Comparison of ENCODE assay signal across 20 cellular contexts in the genomic region with DNA sequence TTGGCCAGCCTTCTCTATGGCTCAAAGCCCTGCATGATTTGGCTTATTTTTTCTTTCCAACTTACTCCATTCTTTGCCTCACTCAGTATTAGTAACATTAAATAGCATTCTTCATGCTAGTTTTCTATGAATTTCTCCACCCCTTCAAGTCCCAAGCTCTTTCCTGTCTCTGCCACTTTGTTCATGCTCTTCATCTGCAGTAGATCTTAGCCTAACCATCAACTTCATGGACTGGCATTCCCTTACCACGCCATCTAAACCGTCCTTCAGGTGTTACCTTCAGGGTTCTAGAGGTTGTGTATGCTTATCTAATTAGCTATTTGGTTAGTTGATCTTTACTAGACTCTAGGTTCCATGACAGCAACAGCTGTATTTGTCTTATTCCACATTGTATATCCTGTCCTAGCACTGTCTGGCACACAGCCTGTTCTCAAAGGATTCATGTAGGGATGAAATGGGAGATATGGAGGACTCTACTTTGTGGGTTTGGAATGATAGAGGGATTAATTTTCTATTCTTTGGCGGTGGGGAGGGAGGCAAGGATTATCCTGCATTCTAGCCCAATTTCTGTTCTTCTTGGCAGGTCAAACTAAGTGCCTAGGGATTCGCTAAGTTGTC. TPM values are rescaled to one million over a fixed set of nuclear protein-coding genes. Genes with fewer than 3 reads are reported as not detected.
DNase-seq lines count a peak whose midpoint lies in the region; ATAC-seq and TF ChIP-seq lines count a peak whose summit lies in the region.
"Had no signal": no experiment of that assay in that cellular context is flagged by ENCODE, and none has a peak within 500 bp of the region (broad histone marks: within the 10 kb centered on the region; RNA-seq: fewer than 3 reads in every experiment).

No MANE protein-coding gene starts in this region.

- H3K27ac Mint-ChIP-seq in mesothelial cell of epicardium = peak overlapping the region; percentile 1
- H3K27ac Mint-ChIP-seq: B cell had no signal

- ATAC-seq in left ventricle myocardium superior (peak; percentile 26), HG02981 (IDR thresholded peaks at IDR 0.05; ENCODE audit: unreplicated experiment) (no peak), HG03280 (IDR thresholded peaks at IDR 0.05; ENCODE audit: unreplicated experiment) (no peak)
- ATAC-seq: CD8-positive, alpha-beta T cell; Panc1 had no signal

- H3K4me1 Mint-ChIP-seq in mesothelial cell of epicardium = peaks cover 32% of the 10 kb centered on the region
- H3K4me1 Mint-ChIP-seq: B cell had no signal

- H3K36me3 Mint-ChIP-seq in mesothelial cell of epicardium = peaks cover 36% of the 10 kb centered on the region

- intact Hi-C loops in left ventricle myocardium superior (cut with micrococcal nuclease) (no loop called here), cardiac septum (cut with DNase I) (no loop called here)

- no peak overlapping the region for H3K4me3 Mint-ChIP-seq in mesothelial cell of epicardium
- H3K4me3 Mint-ChIP-seq: B cell; CD8-positive, alpha-beta T cell had no signal

- no peak for TF ChIP-seq CTCF in mesothelial cell of epicardium (IDR thresholded peaks at IDR 0.05; ENCODE audit: unreplicated experiment)

- H3K9me3 Mint-ChIP-seq in mesothelial cell of epicardium = no peaks in the 10 kb centered on the region
- H3K9me3 Mint-ChIP-seq: CD8-positive, alpha-beta T cell had no signal

- DNase-seq in DMS53 (lab: John Stamatoyannopoulos, UW) = peak; percentile 27
- DNase-seq in DMS53 treated with DMSO at 0.1 percent for 48 hours (lab: John Stamatoyannopoulos, UW; ENCODE audit: unreplicated experiment) = no peak
- DNase-seq in left ventricle myocardium superior = no peak
- no peak for DNase-seq in cardiac septum (ENCODE audit: low spot score)
- no peak for DNase-seq in mesothelial cell of epicardium (ENCODE audit: low spot score in 2 of 2, unreplicated experiment in 2 of 2)
- DNase-seq: Caco-2; CD8-positive, alpha-beta T cell; DMS 273 treated with DMSO at 0.1 percent for 48 hours; DND-41; MM.1S; NCI-H2029; NCI-H446; NCI-H524 treated with DMSO at 0.1 percent for 48 hours; NCI-H82; SIG-M5; SK-N-SH had no signal

- no peaks in the 10 kb centered on the region for H3K27me3 Mint-ChIP-seq in mesothelial cell of epicardium (ENCODE audit: low read depth)
- H3K27me3 Mint-ChIP-seq: B cell had no signal

RNA-seq across cellular contexts. Expression of gene TMEM167A, which starts 26.4 kb away (rescaled TPM):
- total RNA-seq in left ventricle myocardium superior (50.5 TPM), cardiac septum (48.5 TPM), mesothelial cell of epicardium (97.1 to 110 TPM (median 101 TPM) in 3 replicates)

RNA-seq across cellular contexts. Expression of gene XRCC4, which starts 26.5 kb away (rescaled TPM):
- total RNA-seq in left ventricle myocardium superior (5.7 TPM), cardiac septum (28.8 TPM), mesothelial cell of epicardium (12.0 to 13.6 TPM (median 12.1 TPM) in 3 replicates)
